Comparison of ENCODE assay signal across 8 cellular contexts in the genomic region with DNA sequence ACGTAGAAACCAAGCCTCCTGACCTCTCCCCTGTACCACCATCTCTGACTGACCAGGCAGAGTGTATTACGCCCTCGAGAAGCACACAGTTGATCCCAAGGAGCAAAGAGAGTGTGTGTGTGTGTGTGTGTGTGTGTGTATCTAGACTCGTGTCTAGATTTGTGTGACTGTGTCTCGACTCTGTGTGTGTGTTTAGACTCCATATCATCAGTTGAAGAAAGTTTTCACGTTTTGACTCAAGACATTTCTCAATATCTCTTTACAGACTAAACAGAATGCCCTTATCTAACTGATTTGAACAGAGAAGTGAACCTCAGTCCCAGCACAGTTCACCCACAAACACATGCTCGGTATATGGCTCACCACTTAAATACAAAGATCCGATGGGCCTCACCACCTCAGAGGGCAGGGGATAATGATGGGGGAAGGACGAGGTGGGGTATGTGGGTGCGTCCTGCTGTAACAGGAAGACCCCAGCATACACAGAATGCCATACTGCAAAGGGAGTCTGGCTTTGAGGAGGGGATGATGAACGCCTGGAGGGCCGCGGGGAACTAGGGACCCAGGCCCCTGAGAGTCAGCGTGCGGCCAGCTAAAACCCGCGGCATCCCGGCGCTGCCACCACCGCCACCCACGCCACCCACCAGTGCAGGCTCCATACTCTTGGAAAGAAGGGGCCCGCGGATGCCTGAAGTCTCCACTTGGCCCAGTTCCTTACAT. TPM values are rescaled to one million over a fixed set of nuclear protein-coding genes. Genes with fewer than 3 reads are reported as not detected.
DNase-seq lines count a peak whose midpoint lies in the region; ATAC-seq and TF ChIP-seq lines count a peak whose summit lies in the region.

No MANE protein-coding gene starts in this region.

- H3K79me1 ChIP-seq in mesenchymal stem cell (replicated peaks; ENCODE audit: low read length, poor library complexity, severe bottlenecking) = peaks cover 6% of the 10 kb centered on the region

- no peak for TF ChIP-seq CTCF in 22Rv1 (IDR thresholded peaks at IDR 0.05)
- no peak for TF ChIP-seq CTCF in GM13977 (IDR thresholded peaks at IDR 0.05; ENCODE audit: extremely low read depth, insufficient read depth, missing control alignments)

- H3K36me3 ChIP-seq in mesenchymal stem cell (ENCODE audit: control insufficient read depth in 1 of 2, insufficient read depth in 2 of 2, low read depth in 1 of 2, low read length in 2 of 2) = peaks cover 15 to 24% of the 10 kb centered on the region in 2 experiments
- H3K36me3 ChIP-seq in stomach smooth muscle (ENCODE audit: control insufficient read depth in 2 of 2, insufficient read depth in 2 of 2, low read length in 2 of 2) = peaks cover 6 to 7% of the 10 kb centered on the region in 2 donors

- in situ Hi-C loops in GM13977 (cut with MboI; ENCODE audit: low pct_unique_long_range_greater_than_20kb, low sequenced_read_pairs, unreplicated experiment) = no loop called here

- peak overlapping the region in 1 of 2 experiments; percentile 45 for H3K4ac ChIP-seq in mesenchymal stem cell (ENCODE audit: low read depth in 1 of 2, low read length in 2 of 2)

- WGBS in mesenchymal stem cell = 8% methylated on average over 12 of the region's 23 CpGs

- H2BK5ac ChIP-seq in mesenchymal stem cell (ENCODE audit: low read depth, low read length, poor library complexity, severe bottlenecking) = no peak overlapping the region

- H3K4me2 ChIP-seq in mesenchymal stem cell (ENCODE audit: low read length, poor library complexity, severe bottlenecking) = peak overlapping the region; percentile 47

- H3K4me3 ChIP-seq in mesenchymal stem cell (ENCODE audit: insufficient read depth in 1 of 2, low read depth in 1 of 2, low read length in 2 of 2) (peak overlapping the region; percentile 87 to 97), stomach smooth muscle (ENCODE audit: low read length in 2 of 2) (peak overlapping the region; percentile 71 to 88)

- H2BK12ac ChIP-seq in mesenchymal stem cell (ENCODE audit: low read length in 2 of 2) = peak overlapping the region in 1 of 2 experiments; percentile 75

- no peaks in the 10 kb centered on the region for H3K4me1 ChIP-seq in mesenchymal stem cell (ENCODE audit: control insufficient read depth, insufficient read depth, low read depth, low read length)
- peaks cover 16% of the 10 kb centered on the region for H3K4me1 ChIP-seq in stomach smooth muscle (ENCODE audit: control insufficient read depth, insufficient read depth, low read length)

- DNase-seq in GM13977 (ENCODE audit: low spot score) (peak; percentile 31), SK-N-DZ (ENCODE audit: low spot score) (peak; percentile 17), dermis blood vessel endothelial cell (peak; percentile 37), mesenchymal stem cell (peak; percentile 66), NCI-H2196 treated with DMSO at 0.1 percent for 48 hours (lab: John Stamatoyannopoulos, UW; ENCODE audit: unreplicated experiment) (no peak)

- H2AFZ ChIP-seq in mesenchymal stem cell (ENCODE audit: low read depth, low read length) = peak overlapping the region; percentile 48

- H2AK5ac ChIP-seq in mesenchymal stem cell (ENCODE audit: low read length, severe bottlenecking) = no peak overlapping the region

- no peak overlapping the region for H2BK120ac ChIP-seq in mesenchymal stem cell (ENCODE audit: low read depth, low read length)

- peak overlapping the region in 1 of 2 experiments; percentile 77 for H3K23ac ChIP-seq in mesenchymal stem cell (ENCODE audit: low read length in 2 of 2)

- no peaks in the 10 kb centered on the region for H3K9me3 ChIP-seq in mesenchymal stem cell (ENCODE audit: control insufficient read depth, low read length)
- no peaks in the 10 kb centered on the region for H3K9me3 ChIP-seq in stomach smooth muscle (ENCODE audit: control insufficient read depth in 2 of 2, low read length in 2 of 2)

- no peak overlapping the region for H2BK15ac ChIP-seq in mesenchymal stem cell (ENCODE audit: low read depth, poor library complexity, severe bottlenecking)

- peak overlapping the region in 1 of 2 experiments; percentile 96 for H3K14ac ChIP-seq in mesenchymal stem cell (ENCODE audit: low read length in 2 of 2)

- ATAC-seq in HG02981 (IDR thresholded peaks at IDR 0.05; ENCODE audit: unreplicated experiment) = peak; percentile 16

- H3K27ac ChIP-seq in 22Rv1 = peak overlapping the region; percentile 58
- no peak overlapping the region for H3K27ac ChIP-seq in mesenchymal stem cell (ENCODE audit: low read length, poor library complexity, severe bottlenecking)
- no peak overlapping the region for H3K27ac ChIP-seq in stomach smooth muscle (ENCODE audit: low read length)

- peak overlapping the region; percentile 52 for H4K91ac ChIP-seq in mesenchymal stem cell (ENCODE audit: low read length)

- H3K18ac ChIP-seq in mesenchymal stem cell (ENCODE audit: low read depth in 1 of 2, low read length in 2 of 2) = peak overlapping the region; percentile 12 to 89

- peak overlapping the region; percentile 66 for H4K8ac ChIP-seq in mesenchymal stem cell (ENCODE audit: low read length)

- H3K27me3 ChIP-seq in mesenchymal stem cell (ENCODE audit: control insufficient read depth in 1 of 2, insufficient read depth in 1 of 2, low read length in 2 of 2) (no peaks in the 10 kb centered on the region), stomach smooth muscle (ENCODE audit: control insufficient read depth in 1 of 2, insufficient read depth in 2 of 2, low read length in 2 of 2) (no peaks in the 10 kb centered on the region)

- H3K9ac ChIP-seq in mesenchymal stem cell (ENCODE audit: low read length) (peak overlapping the region; percentile 88), stomach smooth muscle (ENCODE audit: low read length in 2 of 2) (peak overlapping the region; percentile 69 to 75)

RNA-seq across cellular contexts. Expression of a gene that starts 0.8 kb away (rescaled TPM):
- 88.7 and 95.1 TPM in 2 replicates for polyA plus RNA-seq in SK-N-DZ (2014; cell fraction: cytosol; rRNA removed)
- polyA plus RNA-seq in SK-N-DZ (2014; cell fraction: nucleus; rRNA removed) = 165 and 169 TPM in 2 replicates
- total RNA-seq in dermis blood vessel endothelial cell = 104 and 110 TPM in 2 replicates
- polyA plus RNA-seq in mesenchymal stem cell (2013, experiment 1 of 2) = 37.6 TPM
- polyA plus RNA-seq in mesenchymal stem cell (2013, experiment 2 of 2) = 38.1 TPM

RNA-seq across cellular contexts. Expression of a gene that starts 38.0 kb away (rescaled TPM):
- polyA plus RNA-seq in SK-N-DZ (2014; cell fraction: cytosol; rRNA removed) = 34.9 and 38.3 TPM in 2 replicates
- polyA plus RNA-seq in SK-N-DZ (2014; cell fraction: nucleus; rRNA removed) = 21.2 and 26.8 TPM in 2 replicates
- 34.2 and 63.0 TPM in 2 replicates for total RNA-seq in dermis blood vessel endothelial cell
- 44.2 TPM for polyA plus RNA-seq in mesenchymal stem cell (2013, experiment 1 of 2)
- polyA plus RNA-seq in mesenchymal stem cell (2013, experiment 2 of 2) = 44.1 TPM
